Comparison of ENCODE assay signal across 8 cellular contexts in the genomic region with DNA sequence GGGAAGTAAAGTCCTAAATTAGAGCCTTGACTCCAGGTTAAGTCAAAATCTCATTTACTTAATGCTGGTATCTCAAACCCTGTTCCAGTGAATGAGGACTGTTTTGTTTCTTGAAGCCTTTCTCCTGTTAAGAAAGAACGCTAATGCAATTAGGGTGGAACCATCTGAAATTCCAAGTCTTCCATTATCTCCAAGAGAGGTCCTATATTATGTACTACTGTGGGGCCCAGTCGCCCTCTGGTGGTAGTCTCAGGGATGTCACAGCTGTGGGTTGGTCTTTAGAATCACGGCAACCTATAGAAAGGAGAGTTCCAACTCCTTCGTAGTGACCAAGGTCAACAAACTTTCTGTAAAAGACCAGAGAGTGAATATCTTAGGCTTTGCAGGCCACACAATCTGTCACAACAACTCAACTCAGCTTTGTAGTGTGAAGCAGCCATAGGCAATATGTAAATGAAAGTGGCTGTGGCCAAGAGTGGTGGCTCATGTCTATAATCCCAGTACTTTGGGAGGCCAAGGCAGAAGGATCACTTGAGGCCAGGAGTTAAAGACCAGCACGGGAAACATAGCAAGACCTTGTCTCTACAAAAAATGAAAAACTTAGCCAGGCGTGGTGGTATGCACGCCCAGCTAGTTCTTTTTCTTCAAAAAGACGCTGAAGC. TPM values are rescaled to one million over a fixed set of nuclear protein-coding genes. Genes with fewer than 3 reads are reported as not detected.
DNase-seq lines count a peak whose midpoint lies in the region; FAIRE-seq lines count a peak whose summit lies in the region.

No MANE protein-coding gene starts in this region.

- DNase-seq in GM03348 (ENCODE audit: low spot score): peak; percentile 72
- peak; percentile 75 for DNase-seq in H7
- DNase-seq in NCI-H1092 (lab: John Stamatoyannopoulos, UW): peak; percentile 55
- peak; percentile 78 for DNase-seq in astrocyte of the hippocampus (ENCODE audit: low read depth, low spot score)
- DNase-seq in iPS-NIHi11 (ENCODE audit: low spot score): peak; percentile 77
- DNase-seq in stimulated activated CD4-positive, alpha-beta T cell treated with anti-CD3 and anti-CD28 coated beads, Interleukin-12 subunit alpha, Interleukin-12 subunit beta, amount 100 ng/mL, for 48 hours (ENCODE audit: low read depth in 2 of 3, low spot score in 1 of 3): peak; percentile 52 to 64 (median 57)
- DNase-seq in 8988T: no peak

- peak; percentile 20 for FAIRE-seq in TTC549 (lab: Jason Lieb, UNC)

- no peaks in the 10 kb centered on the region for H3K27me3 ChIP-seq in H7 (ENCODE audit: control insufficient read depth, insufficient read depth, low read length)

- H3K36me3 ChIP-seq in H7 (replicated peaks; ENCODE audit: control insufficient read depth, insufficient read depth, low read length): peaks cover 9% of the 10 kb centered on the region

- no peak overlapping the region for H3K4me3 ChIP-seq in H7 (ENCODE audit: insufficient read depth, low read depth, low read length)

RNA-seq across cellular contexts. Expression of gene RPP38, which starts 9.3 kb away (rescaled TPM):
- total RNA-seq in H7 (2014; rRNA removed; shearing (Covaris generic)): 17.5 and 18.5 TPM in 2 replicates

RNA-seq across cellular contexts. Expression of gene ACBD7, which starts 17.9 kb away (rescaled TPM):
- 2.0 and 6.1 TPM in 2 replicates for total RNA-seq in H7 (2014; rRNA removed; shearing (Covaris generic))
